In the genomic region with DNA sequence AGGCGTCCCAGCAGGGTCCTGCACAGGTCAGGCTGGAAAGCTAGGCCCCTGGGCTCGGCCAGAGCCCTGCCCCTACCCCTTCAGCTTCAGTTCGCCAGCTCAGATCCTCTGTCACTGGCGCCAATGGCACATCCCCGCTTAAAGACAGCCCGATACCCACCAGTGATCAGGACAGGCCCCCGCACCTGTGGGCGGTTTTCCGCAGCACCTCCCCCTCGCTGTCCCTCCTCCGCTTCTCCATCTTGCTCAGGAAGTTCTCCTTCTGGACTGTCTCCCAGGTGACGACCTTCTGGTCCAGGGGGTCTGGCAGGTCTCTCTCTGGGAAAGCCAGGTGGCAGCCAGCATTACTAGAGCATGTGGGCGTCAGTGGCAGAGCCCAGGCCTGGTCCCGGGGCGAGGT, we compare ENCODE assay signal across 22 cellular contexts. TPM values are rescaled to one million over a fixed set of nuclear protein-coding genes. Genes with fewer than 3 reads are reported as not detected.
"Had no signal": no experiment of that assay in that cellular context is flagged by ENCODE, and none has a peak within 500 bp of the region (broad histone marks: within the 10 kb centered on the region; RNA-seq: fewer than 3 reads in every experiment).

No MANE protein-coding gene starts in this region.

- H3K27ac ChIP-seq: colonic mucosa, esophagus squamous epithelium, left ventricle myocardium inferior, lower lobe of right lung, ovary, spleen had no signal

- H3K4me3 ChIP-seq: colonic mucosa, esophagus squamous epithelium, left ventricle myocardium inferior, lower lobe of right lung, ovary, spleen had no signal

- H3K27me3 ChIP-seq: colonic mucosa, ovary had no signal

- H3K9me3 Mint-ChIP-seq: immature natural killer cell, memory B cell, type B pancreatic cell had no signal

- H3K36me3 ChIP-seq: colonic mucosa, ovary had no signal

- H3K27me3 Mint-ChIP-seq: type B pancreatic cell had no signal

- H3K4me3 Mint-ChIP-seq: immature natural killer cell, memory B cell, type B pancreatic cell had no signal

- ATAC-seq: lower lobe of right lung, sciatic nerve had no signal

- DNase-seq: colonic mucosa; dermis blood vessel endothelial cell; esophagus squamous epithelium; foreskin fibroblast; immature natural killer cell; left ventricle myocardium inferior; lower lobe of right lung; midbrain; nucleus accumbens; ovary; spleen; stimulated activated CD4-positive, alpha-beta T cell treated with anti-CD3 and anti-CD28 coated beads, Interleukin-15, amount 100 ng/mL, for 24 hours; stimulated activated CD4-positive, alpha-beta T cell treated with anti-CD3 and anti-CD28 coated beads, Interleukin-1b, Interleukin-23, amount 100 ng/mL, for 48 hours; stimulated activated CD4-positive, alpha-beta T cell treated with anti-CD3 and anti-CD28 coated beads, Interleukin-4, amount 100 ng/mL, for 24 hours; stimulated activated naive CD4-positive, alpha-beta T cell treated with Interleukin-2 at 50 U/mL for 16 hours had no signal

- H3K9me3 ChIP-seq: colonic mucosa, esophagus squamous epithelium, left ventricle myocardium inferior, lower lobe of right lung, ovary, spleen had no signal

- H3K27ac Mint-ChIP-seq: immature natural killer cell, memory B cell, type B pancreatic cell had no signal

RNA-seq across cellular contexts. Expression of gene TRPM5, which starts 37.8 kb away (rescaled TPM):
- total RNA-seq: dermis blood vessel endothelial cell, epithelial cell of proximal tubule, esophagus squamous epithelium, left ventricle myocardium inferior, lower lobe of right lung, posterior vena cava, sciatic nerve had no signal
- polyA plus RNA-seq: immature natural killer cell, keratinocyte, neural cell had no signal

RNA-seq across cellular contexts. Expression of gene KCNQ1, which starts 38.3 kb away (rescaled TPM):
- polyA plus RNA-seq: keratinocyte, neural cell had no signal
